Comparison of ENCODE assay signal across 8 cellular contexts in the genomic region with DNA sequence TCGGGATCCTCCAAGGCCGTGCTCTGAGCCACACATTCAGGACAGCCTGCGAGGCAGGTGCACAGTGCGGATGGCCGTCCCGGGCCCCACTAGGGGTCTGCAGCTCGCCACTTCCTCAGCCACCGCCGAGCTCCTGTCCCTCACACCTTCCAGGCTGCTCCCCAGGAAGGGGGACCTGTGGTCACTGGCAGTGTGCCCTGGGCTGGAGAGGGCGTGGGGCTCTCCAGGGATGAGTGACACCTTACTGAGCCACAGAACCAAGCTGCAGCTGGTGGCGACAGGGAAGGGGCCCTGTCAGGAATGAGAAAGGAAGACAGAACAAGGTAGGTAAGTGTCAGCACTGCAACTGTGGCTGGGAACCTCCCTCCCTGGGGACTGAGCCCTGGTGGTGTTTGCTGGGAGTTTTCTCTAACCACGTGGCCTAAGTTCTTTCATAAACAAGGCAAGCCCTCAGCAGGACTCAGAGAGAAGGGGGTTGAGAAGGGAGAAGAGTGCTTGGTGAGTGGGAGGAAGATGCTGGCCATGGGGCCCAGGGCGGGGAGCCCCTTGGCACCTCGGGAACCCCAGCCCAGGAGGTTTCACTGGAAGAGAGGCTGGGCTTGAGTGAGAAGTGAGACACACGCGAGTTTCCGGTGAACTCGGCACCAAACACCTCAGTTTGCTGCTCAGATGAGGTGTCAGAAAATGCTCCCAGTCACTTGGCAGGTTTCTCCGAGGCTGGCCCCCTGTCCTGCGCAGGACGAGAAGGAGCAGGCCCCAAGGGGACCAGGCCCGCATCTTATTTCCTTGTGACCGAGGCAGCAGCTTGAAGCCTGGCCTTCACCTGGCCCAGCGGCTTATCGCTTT. TPM values are rescaled to one million over a fixed set of nuclear protein-coding genes. Genes with fewer than 3 reads are reported as not detected.
A peak's percentile ranks its signal among the peaks of the same experiment; 100 is the strongest.
DNase-seq lines count a peak whose midpoint lies in the region; ATAC-seq and TF ChIP-seq lines count a peak whose summit lies in the region.

No MANE protein-coding gene starts in this region.

- peaks cover 52% of the 10 kb centered on the region for H3K4me1 Mint-ChIP-seq in activated CD8-positive, alpha-beta T cell treated with anti-CD3 and anti-CD28 coated beads for 36 hours (ENCODE audit: low read depth)

- ATAC-seq in GM19438 (IDR thresholded peaks at IDR 0.05; ENCODE audit: low read depth, unreplicated experiment) (peak; percentile 67), HG03196 (IDR thresholded peaks at IDR 0.05; ENCODE audit: unreplicated experiment) (peak; percentile 49), upper lobe of left lung (ENCODE audit: low FRiP score in 2 of 2) (no peak), left cardiac atrium (no peak), foreskin keratinocyte (no peak)
- peak; percentile 76 for ATAC-seq in activated CD8-positive, alpha-beta T cell treated with anti-CD3 and anti-CD28 coated beads for 36 hours

- TF ChIP-seq CTCF in GM10266 (IDR thresholded peaks at IDR 0.05; ENCODE audit: control insufficient read depth, insufficient read depth, low read depth, missing control alignments), result no peak
- TF ChIP-seq CTCF in activated CD8-positive, alpha-beta T cell treated with anti-CD3 and anti-CD28 coated beads for 36 hours (IDR thresholded peaks at IDR 0.05), result no peak
- peak in 1 of 6 experiments; percentile 16 for TF ChIP-seq CTCF in upper lobe of left lung (IDR thresholded peaks at IDR 0.05)
- no peak for TF ChIP-seq CTCF in foreskin keratinocyte (conservative IDR thresholded peaks at IDR 0.05)

- 61 to 75% methylated on average over 16 to 22 of the region's 25 CpGs for WGBS in upper lobe of left lung, 2 donors

- H3K4me3 Mint-ChIP-seq in activated CD8-positive, alpha-beta T cell treated with anti-CD3 and anti-CD28 coated beads for 36 hours, result peak overlapping the region; percentile 11

- intact Hi-C loops in activated CD8-positive, alpha-beta T cell treated with anti-CD3 and anti-CD28 coated beads for 36 hours (cut with micrococcal nuclease), result no loop called here
- intact Hi-C loops in left cardiac atrium (cut with DNase I), result no loop called here

- H3K36me3 ChIP-seq in upper lobe of left lung, result no peaks in the 10 kb centered on the region

- H3K36me3 Mint-ChIP-seq in activated CD8-positive, alpha-beta T cell treated with anti-CD3 and anti-CD28 coated beads for 36 hours (ENCODE audit: low read depth), result no peaks in the 10 kb centered on the region

- no peak for TF ChIP-seq EP300 in upper lobe of left lung (IDR thresholded peaks at IDR 0.05)

- CTCF ChIA-PET in activated CD8-positive, alpha-beta T cell treated with anti-CD3 and anti-CD28 coated beads for 36 hours (lab: Charles Lee), result interaction anchor here (0.7 to 1.2 kb wide), 3 partner anchors 22 to 277 kb away, joined by 3 to 4 read pairs (median 4); no protein-coding TSS in a partner anchor

- no peak overlapping the region for H3K4me3 ChIP-seq in upper lobe of left lung

- peak overlapping the region; percentile 83 for H3K27ac Mint-ChIP-seq in activated CD8-positive, alpha-beta T cell treated with anti-CD3 and anti-CD28 coated beads for 36 hours

- H3K9me3 Mint-ChIP-seq in activated CD8-positive, alpha-beta T cell treated with anti-CD3 and anti-CD28 coated beads for 36 hours, result no peaks in the 10 kb centered on the region

- peak overlapping the region in 1 of 4 donors; percentile 11 for H3K27ac ChIP-seq in upper lobe of left lung
- no peak overlapping the region for H3K27ac ChIP-seq in foreskin keratinocyte

- no peaks in the 10 kb centered on the region for H3K9me3 ChIP-seq in upper lobe of left lung

- H3K4me1 ChIP-seq in upper lobe of left lung, result no peaks in the 10 kb centered on the region
- no peaks in the 10 kb centered on the region for H3K4me1 ChIP-seq in foreskin keratinocyte

- POLR2A ChIA-PET in activated CD8-positive, alpha-beta T cell treated with anti-CD3 and anti-CD28 coated beads for 36 hours (lab: Charles Lee), result interaction anchor here (9.9 kb wide), 1 partner anchor 20 kb away, joined by 102 read pairs; no protein-coding TSS in a partner anchor

- no peak for TF ChIP-seq POLR2A in upper lobe of left lung (IDR thresholded peaks at IDR 0.05)

- DNase-seq in GM10266 (ENCODE audit: extremely low spot score), result peak; percentile 84
- peak; percentile 75 for DNase-seq in activated CD8-positive, alpha-beta T cell treated with anti-CD3 and anti-CD28 coated beads for 36 hours
- peak; percentile 21 for DNase-seq in stimulated activated CD4-positive, alpha-beta T cell treated with anti-CD3 and anti-CD28 coated beads, Interleukin-4, amount 100 ng/mL, for 1 hour
- no peak for DNase-seq in upper lobe of left lung
- no peak for DNase-seq in left cardiac atrium
- no peak for DNase-seq in foreskin keratinocyte

- H3K27me3 Mint-ChIP-seq in activated CD8-positive, alpha-beta T cell treated with anti-CD3 and anti-CD28 coated beads for 36 hours, result peaks cover 3% of the 10 kb centered on the region

- H3K27me3 ChIP-seq in upper lobe of left lung (no peaks in the 10 kb centered on the region), foreskin keratinocyte (no peaks in the 10 kb centered on the region)

RNA-seq across cellular contexts. Expression of a gene that starts 5.2 kb away (rescaled TPM):
- total RNA-seq in activated CD8-positive, alpha-beta T cell treated with anti-CD3 and anti-CD28 coated beads for 36 hours, result 1 to 10 TPM; 4.8 to 6.5 TPM
- 1 to 10 TPM in 1 of 6 donors, under 1 TPM in 1, not detected in 4; 0.49 to 1.0 TPM for total RNA-seq in upper lobe of left lung
- total RNA-seq in left cardiac atrium, result not detected
- total RNA-seq in foreskin keratinocyte, result not detected in 2 replicates
- not detected in 2 replicates for polyA plus RNA-seq in foreskin keratinocyte

RNA-seq across cellular contexts. Expression of a gene that starts 10.6 kb away (rescaled TPM):
- total RNA-seq in activated CD8-positive, alpha-beta T cell treated with anti-CD3 and anti-CD28 coated beads for 36 hours, result 1 to 10 TPM in 1 of 2 experiments, under 1 TPM in 1; 0.72 to 1.4 TPM
- not detected for total RNA-seq in upper lobe of left lung
- total RNA-seq in left cardiac atrium, result not detected
- not detected in 2 replicates for total RNA-seq in foreskin keratinocyte
- not detected in 2 replicates for polyA plus RNA-seq in foreskin keratinocyte

Comparison
In these comparisons a context has a peak if more than half of its experiments do, and no peak if none do; other contexts are left out.
1. DNase-seq: peak in GM10266 (single experiment), activated CD8-positive, alpha-beta T cell treated with anti-CD3 and anti-CD28 coated beads for 36 hours (single experiment) and stimulated activated CD4-positive, alpha-beta T cell treated with anti-CD3 and anti-CD28 coated beads, Interleukin-4, amount 100 ng/mL, for 1 hour (single experiment); none in upper lobe of left lung (0 of 2), left cardiac atrium (single experiment) and foreskin keratinocyte (0 of 2).
2. ATAC-seq: peak in GM19438 (single experiment), HG03196 (single experiment) and activated CD8-positive, alpha-beta T cell treated with anti-CD3 and anti-CD28 coated beads for 36 hours (single experiment); none in upper lobe of left lung (0 of 2), left cardiac atrium (0 of 2) and foreskin keratinocyte (single experiment).